Comparison of ENCODE assay signal across 8 cellular contexts in genomic region chr1:167937709-167938010, GRCh38. TPM values are rescaled to one million over a fixed set of nuclear protein-coding genes. Genes with fewer than 3 reads are reported as not detected.
DNase-seq lines count a peak whose midpoint lies in the region; ATAC-seq and TF ChIP-seq lines count a peak whose summit lies in the region.

No MANE protein-coding gene starts in this region.

- peak overlapping the region; percentile 99 for H3K27ac Mint-ChIP-seq in CD4-positive, alpha-beta T cell
- peak overlapping the region; percentile 85 for H3K27ac Mint-ChIP-seq in neural crest cell (ENCODE audit: unreplicated experiment)

- no peak for TF ChIP-seq CTCF in CD4-positive, alpha-beta T cell (IDR thresholded peaks at IDR 0.05)
- no peak for TF ChIP-seq CTCF in neural crest cell (conservative IDR thresholded peaks at IDR 0.05)

- no peaks in the 10 kb centered on the region for H3K27me3 Mint-ChIP-seq in CD4-positive, alpha-beta T cell
- H3K27me3 Mint-ChIP-seq in neural crest cell (ENCODE audit: low read depth): no peaks in the 10 kb centered on the region

- H3K4me3 Mint-ChIP-seq in CD4-positive, alpha-beta T cell: peak overlapping the region; percentile 94
- peak overlapping the region; percentile 97 for H3K4me3 Mint-ChIP-seq in neural crest cell

- H3K27me3 ChIP-seq in CD4-positive, alpha-beta T cell (ENCODE audit: control insufficient read depth, insufficient read depth, low read length): no peaks in the 10 kb centered on the region
- H3K27me3 ChIP-seq in NT2/D1 (ENCODE audit: insufficient read depth, insufficient read length) (no peaks in the 10 kb centered on the region), endocrine pancreas (ENCODE audit: control insufficient read depth, insufficient read depth, low read length) (no peaks in the 10 kb centered on the region)

- intact Hi-C loops in CD4-positive, alpha-beta T cell (cut with DNase I, micrococcal nuclease): loop anchor here (2.0 to 10.0 kb wide), 10 partner anchors 127 to 1957 kb away; partner anchors contain the start of genes POU2F1 (in 2 of the 2), METTL18 (in 1 of the 2), SCYL3 (in 1 of the 2) and TADA1 (in 1 of the 2)

- H3K9me3 Mint-ChIP-seq in CD4-positive, alpha-beta T cell: no peaks in the 10 kb centered on the region
- no peaks in the 10 kb centered on the region for H3K9me3 Mint-ChIP-seq in neural crest cell

- no peak overlapping the region for H3K27ac ChIP-seq in CD4-positive, alpha-beta T cell (ENCODE audit: low read depth, low read length)

- H3K9ac ChIP-seq in NT2/D1 (ENCODE audit: insufficient read length, low read depth) (peak overlapping the region; percentile 95), endocrine pancreas (ENCODE audit: control insufficient read depth, insufficient read depth, low read length) (peak overlapping the region; percentile 92)

- H3K9me3 ChIP-seq in CD4-positive, alpha-beta T cell (ENCODE audit: control insufficient read depth, low read length): no peaks in the 10 kb centered on the region
- H3K9me3 ChIP-seq in NT2/D1 (ENCODE audit: insufficient read depth, low read length): no peaks in the 10 kb centered on the region
- H3K9me3 ChIP-seq in endocrine pancreas (ENCODE audit: control insufficient read depth, low read length): no peaks in the 10 kb centered on the region

- no peak for DNase-seq in CD4-positive, alpha-beta T cell
- DNase-seq in NT2/D1 (ENCODE audit: low read depth, low spot score) (no peak), neural crest cell (ENCODE audit: low read depth, low spot score) (no peak), HCEC 1CT (no peak), NCI-H526 (lab: John Stamatoyannopoulos, UW) (no peak), NCI-H1092 treated with DMSO at 0.1 percent for 48 hours (lab: John Stamatoyannopoulos, UW) (no peak)

- H3K4me3 ChIP-seq in NT2/D1 (ENCODE audit: insufficient read length, low read depth): peak overlapping the region; percentile 95
- peak overlapping the region; percentile 93 for H3K4me3 ChIP-seq in endocrine pancreas (ENCODE audit: control insufficient read depth, insufficient read depth, low read length)

- POLR2A ChIA-PET in CD4-positive, alpha-beta T cell (lab: Charles Lee): interaction anchor here (0.8 to 1.9 kb wide), 4 partner anchors 10 to 598 kb away, joined by 3 to 9 read pairs (median 4); partner anchors contain the start of gene MPZL1

- no peak for ATAC-seq in CD4-positive, alpha-beta T cell (ENCODE audit: poor library complexity)
- no peak for ATAC-seq in HG03175 (IDR thresholded peaks at IDR 0.05; ENCODE audit: unreplicated experiment)

- H3K4me1 ChIP-seq in NT2/D1 (ENCODE audit: insufficient read depth, insufficient read length): no peaks in the 10 kb centered on the region
- H3K4me1 ChIP-seq in endocrine pancreas (ENCODE audit: control insufficient read depth, insufficient read depth, low read length): peaks cover 26% of the 10 kb centered on the region

- CTCF ChIA-PET in CD4-positive, alpha-beta T cell (lab: Charles Lee): no interaction called here

- H3K36me3 ChIP-seq in NT2/D1 (ENCODE audit: insufficient read depth, insufficient read length, low read length) (peaks cover 2% of the 10 kb centered on the region), endocrine pancreas (ENCODE audit: control insufficient read depth, insufficient read depth, low read length) (no peaks in the 10 kb centered on the region)

- H3K36me3 Mint-ChIP-seq in CD4-positive, alpha-beta T cell (ENCODE audit: low read depth): peaks cover 34% of the 10 kb centered on the region
- no peaks in the 10 kb centered on the region for H3K36me3 Mint-ChIP-seq in neural crest cell (ENCODE audit: low read depth)

- H3K4me1 Mint-ChIP-seq in CD4-positive, alpha-beta T cell (ENCODE audit: low read depth): peaks cover 66% of the 10 kb centered on the region
- peaks cover 31% of the 10 kb centered on the region for H3K4me1 Mint-ChIP-seq in neural crest cell

RNA-seq across cellular contexts. Expression of gene MPC2, which starts 0.8 kb away (rescaled TPM):
- total RNA-seq in CD4-positive, alpha-beta T cell: 10 to 100 TPM; 54.4 to 54.8 TPM
- total RNA-seq in neural crest cell: 35.1 and 37.6 TPM in 2 replicates

RNA-seq across cellular contexts. Expression of gene DCAF6, which starts 1.2 kb away (rescaled TPM):
- 10 to 100 TPM; 13.3 to 13.6 TPM for total RNA-seq in CD4-positive, alpha-beta T cell
- 15.9 and 17.3 TPM in 2 replicates for total RNA-seq in neural crest cell

RNA-seq across cellular contexts. Expression of gene ADCY10, which starts 23.7 kb away (rescaled TPM):
- under 1 TPM; 0.11 to 0.52 TPM for total RNA-seq in CD4-positive, alpha-beta T cell
- 0.66 TPM in 1 of 2 replicates, not detected in the other for total RNA-seq in neural crest cell
